17 cellular contexts compared by ENCODE assay signal in the genomic region with DNA sequence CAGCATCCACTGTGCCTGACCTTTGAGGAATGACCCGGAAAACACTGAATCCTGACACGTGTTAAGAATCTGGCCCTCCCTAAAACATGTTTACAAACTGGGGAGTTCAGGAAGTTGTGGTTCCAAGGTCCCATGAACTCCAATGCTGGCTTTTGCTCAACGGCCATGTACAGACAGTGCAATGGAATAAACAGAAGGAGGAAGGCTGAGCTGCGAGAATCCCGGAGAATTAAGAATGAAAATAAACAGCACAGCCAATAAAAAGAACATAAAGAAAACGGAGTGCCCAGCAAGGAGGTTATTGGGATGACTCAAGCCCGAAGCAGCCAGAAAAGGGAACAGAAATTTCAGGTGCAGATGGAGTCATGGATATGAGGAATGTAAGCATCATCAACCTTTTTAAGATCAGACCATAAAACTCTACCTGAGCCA. TPM values are rescaled to one million over a fixed set of nuclear protein-coding genes. Genes with fewer than 3 reads are reported as not detected.
DNase-seq lines count a peak whose midpoint lies in the region; ATAC-seq and TF ChIP-seq lines count a peak whose summit lies in the region.
"Had no signal": no experiment of that assay in that cellular context is flagged by ENCODE, and none has a peak within 500 bp of the region (broad histone marks: within the 10 kb centered on the region; RNA-seq: fewer than 3 reads in every experiment).

No MANE protein-coding gene starts in this region.

- intact Hi-C loops in adrenal gland (cut with DNase I) = no loop called here

- no peak for TF ChIP-seq POLR2A in adrenal gland (IDR thresholded peaks at IDR 0.05)

- no peak overlapping the region for H3K4me3 ChIP-seq in adrenal gland
- H3K4me3 ChIP-seq: coronary artery had no signal

- H3K27ac ChIP-seq in adrenal gland = no peak overlapping the region
- H3K27ac ChIP-seq: coronary artery had no signal

- H3K27me3 ChIP-seq in adrenal gland = peaks cover 4% of the 10 kb centered on the region

- H3K36me3 ChIP-seq in adrenal gland (replicated peaks in 1 of 2) = no peaks in the 10 kb centered on the region

- H3K27ac Mint-ChIP-seq in T-helper 2 cell treated with Interferon-gamma antibody and Interleukin-4, amounts not matched to agents 5 μg/mL and 100 μg/mL, for 36 hours = peak overlapping the region; percentile 94
- H3K27ac Mint-ChIP-seq in activated naive CD8-positive, alpha-beta T cell treated with anti-CD3 and anti-CD28 coated beads, Interleukin-2, amount 50 U/mL, for 24 hours = peak overlapping the region; percentile 85
- peak overlapping the region; percentile 97 to 100 (median 98) for H3K27ac Mint-ChIP-seq in naive thymus-derived CD8-positive, alpha-beta T cell
- H3K27ac Mint-ChIP-seq: stimulated activated naive B cell treated with anti-CD40 and anti-IgM and Interleukin-4, amounts not matched to agents 10 μg/mL and 1 μg/mL and 100 μg/mL, for 72 hours had no signal

- WGBS in adrenal gland, 4 donors = 33 to 53% (median 38%) methylated on average over 7 of the region's 7 CpGs

- no peak for TF ChIP-seq CTCF in adrenal gland (IDR thresholded peaks at IDR 0.05)

- H3K4me3 Mint-ChIP-seq in T-helper 2 cell treated with Interferon-gamma antibody and Interleukin-4, amounts not matched to agents 5 μg/mL and 100 μg/mL, for 36 hours = peak overlapping the region; percentile 88
- peak overlapping the region; percentile 81 for H3K4me3 Mint-ChIP-seq in activated naive CD8-positive, alpha-beta T cell treated with anti-CD3 and anti-CD28 coated beads, Interleukin-2, amount 50 U/mL, for 24 hours
- H3K4me3 Mint-ChIP-seq in naive thymus-derived CD8-positive, alpha-beta T cell = peak overlapping the region; percentile 77 to 96 (median 90)
- H3K4me3 Mint-ChIP-seq: stimulated activated naive B cell treated with anti-CD40 and anti-IgM and Interleukin-4, amounts not matched to agents 10 μg/mL and 1 μg/mL and 100 μg/mL, for 72 hours had no signal

- H3K36me3 Mint-ChIP-seq in T-helper 2 cell treated with Interferon-gamma antibody and Interleukin-4, amounts not matched to agents 5 μg/mL and 100 μg/mL, for 36 hours (ENCODE audit: low read depth) = peaks cover 71% of the 10 kb centered on the region
- H3K36me3 Mint-ChIP-seq in activated naive CD8-positive, alpha-beta T cell treated with anti-CD3 and anti-CD28 coated beads, Interleukin-2, amount 50 U/mL, for 24 hours (ENCODE audit: low read depth) = peaks cover 10% of the 10 kb centered on the region
- peaks cover 0 to 75% (median 33%) of the 10 kb centered on the region in 3 donors for H3K36me3 Mint-ChIP-seq in naive thymus-derived CD8-positive, alpha-beta T cell

- DNase-seq in T-helper 2 cell treated with Interferon-gamma antibody and Interleukin-4, amounts not matched to agents 5 μg/mL and 100 μg/mL, for 36 hours (ENCODE audit: low spot score) = no peak
- DNase-seq in T-helper 2 cell (no peak), LoVo (ENCODE audit: low spot score) (peak; percentile 53), adrenal gland (no peak), SHP77 (lab: John Stamatoyannopoulos, UW) (no peak)
- no peak for DNase-seq in activated naive CD8-positive, alpha-beta T cell treated with anti-CD3 and anti-CD28 coated beads, Interleukin-2, amount 50 U/mL, for 24 hours
- DNase-seq in naive thymus-derived CD8-positive, alpha-beta T cell = no peak
- no peak for DNase-seq in central memory CD4-positive, alpha-beta T cell
- DNase-seq: 8988T; activated CD4-positive, CD25-positive, alpha-beta regulatory T cell treated with anti-CD3 and anti-CD28 coated beads, Interleukin-2, amount 50 U/mL, for 72 hours; NCI-H1105; NCI-H2227 treated with DMSO at 0.1 percent for 48 hours; stimulated activated naive B cell treated with anti-CD40 and anti-IgM and Interleukin-4, amounts not matched to agents 10 μg/mL and 1 μg/mL and 100 μg/mL, for 72 hours had no signal

- no peaks in the 10 kb centered on the region for H3K9me3 Mint-ChIP-seq in T-helper 2 cell treated with Interferon-gamma antibody and Interleukin-4, amounts not matched to agents 5 μg/mL and 100 μg/mL, for 36 hours
- no peaks in the 10 kb centered on the region for H3K9me3 Mint-ChIP-seq in activated naive CD8-positive, alpha-beta T cell treated with anti-CD3 and anti-CD28 coated beads, Interleukin-2, amount 50 U/mL, for 24 hours
- no peaks in the 10 kb centered on the region for H3K9me3 Mint-ChIP-seq in naive thymus-derived CD8-positive, alpha-beta T cell

- no peaks in the 10 kb centered on the region for H3K4me1 ChIP-seq in adrenal gland (replicated peaks in 1 of 2)

- no peaks in the 10 kb centered on the region for H3K27me3 Mint-ChIP-seq in T-helper 2 cell treated with Interferon-gamma antibody and Interleukin-4, amounts not matched to agents 5 μg/mL and 100 μg/mL, for 36 hours (ENCODE audit: low read depth)
- H3K27me3 Mint-ChIP-seq in activated naive CD8-positive, alpha-beta T cell treated with anti-CD3 and anti-CD28 coated beads, Interleukin-2, amount 50 U/mL, for 24 hours = no peaks in the 10 kb centered on the region
- H3K27me3 Mint-ChIP-seq in naive thymus-derived CD8-positive, alpha-beta T cell = peaks cover 0 to 1% (median 0%) of the 10 kb centered on the region in 5 donors

- no peaks in the 10 kb centered on the region for H3K9me3 ChIP-seq in adrenal gland (replicated peaks in 1 of 3)

- no peak for ATAC-seq in activated naive CD8-positive, alpha-beta T cell treated with anti-CD3 and anti-CD28 coated beads, Interleukin-2, amount 50 U/mL, for 24 hours
- no peak for ATAC-seq in naive thymus-derived CD8-positive, alpha-beta T cell
- ATAC-seq: sciatic nerve; stimulated activated naive B cell treated with anti-CD40 and anti-IgM and Interleukin-4, amounts not matched to agents 10 μg/mL and 1 μg/mL and 100 μg/mL, for 72 hours had no signal

- POLR2A ChIA-PET in naive thymus-derived CD8-positive, alpha-beta T cell (lab: Charles Lee) = interaction anchor here (38.7 to 76.3 kb wide), 3 partner anchors 13 to 29 kb away, joined by 1316 to 2798 read pairs (median 2798); partner anchors contain the start of gene BCL11B

- peaks cover 95% of the 10 kb centered on the region for H3K4me1 Mint-ChIP-seq in T-helper 2 cell treated with Interferon-gamma antibody and Interleukin-4, amounts not matched to agents 5 μg/mL and 100 μg/mL, for 36 hours (ENCODE audit: low read depth)
- peaks cover 98% of the 10 kb centered on the region for H3K4me1 Mint-ChIP-seq in activated naive CD8-positive, alpha-beta T cell treated with anti-CD3 and anti-CD28 coated beads, Interleukin-2, amount 50 U/mL, for 24 hours
- peaks cover 68 to 100% (median 95%) of the 10 kb centered on the region in 4 donors for H3K4me1 Mint-ChIP-seq in naive thymus-derived CD8-positive, alpha-beta T cell

RNA-seq across cellular contexts. Expression of gene BCL11B, which starts 32.3 kb away (rescaled TPM):
- total RNA-seq in naive thymus-derived CD8-positive, alpha-beta T cell = 100 to 1,000 TPM; 206 to 209 TPM
- polyA plus RNA-seq in naive thymus-derived CD8-positive, alpha-beta T cell = 10 to 100 TPM in 1 of 3 donors, 1 to 10 TPM in 2; 8.2 to 12.1 (median 9.5) TPM
- total RNA-seq in adrenal gland = 1 to 10 TPM in 2 of 8 donors, under 1 TPM in 6; 0.24 to 1.1 (median 0.61) TPM
- under 1 TPM; 0.24 to 0.49 (median 0.24) TPM for polyA plus RNA-seq in adrenal gland
- total RNA-seq: G401 had no signal
- polyA plus RNA-seq: fibroblast of lung had no signal

Comparison
In these comparisons a context has a peak if more than half of its experiments do, and no peak if none do; other contexts are left out.
1. RNA of gene BCL11B, which starts 32.3 kb away (total RNA-seq): 206 to 209 TPM in naive thymus-derived CD8-positive, alpha-beta T cell; 0.24 to 1.1 TPM in adrenal gland; every median in the first group is over 100 times any median in the second.
2. Peak in every context shown above with its lines, with median percentiles within 50 percentile points of each other: H3K27ac Mint-ChIP-seq and H3K4me3 Mint-ChIP-seq.